Comparison of ENCODE assay signal across 8 cellular contexts in genomic region chr1:155729031-155729898, GRCh38. TPM values are rescaled to one million over a fixed set of nuclear protein-coding genes. Genes with fewer than 3 reads are reported as not detected.
DNase-seq lines count a peak whose midpoint lies in the region; ATAC-seq and TF ChIP-seq lines count a peak whose summit lies in the region.

No MANE protein-coding gene starts in this region.

- no peaks in the 10 kb centered on the region for H3K27me3 Mint-ChIP-seq in osteocyte (ENCODE audit: unreplicated experiment)

- ATAC-seq in GM18511 (IDR thresholded peaks at IDR 0.05; ENCODE audit: unreplicated experiment) (no peak), HG03378 (IDR thresholded peaks at IDR 0.05; ENCODE audit: unreplicated experiment) (no peak)

- H3K36me3 Mint-ChIP-seq in osteocyte (ENCODE audit: unreplicated experiment), result peaks cover 13% of the 10 kb centered on the region

- peak; percentile 73 for TF ChIP-seq CTCF in GM12875 (IDR thresholded peaks at IDR 0.05; ENCODE audit: borderline replicate concordance, insufficient read depth, low read depth, low read length)
- TF ChIP-seq CTCF in osteocyte (IDR thresholded peaks at IDR 0.05), result peak; percentile 66

- H3K9me3 Mint-ChIP-seq in osteocyte (ENCODE audit: unreplicated experiment), result no peaks in the 10 kb centered on the region

- H3K4me3 ChIP-seq in GM12875 (ENCODE audit: low read depth, low read length), result no peak overlapping the region

- peak overlapping the region; percentile 6 for H3K27ac Mint-ChIP-seq in osteocyte (ENCODE audit: unreplicated experiment)

- DNase-seq in Ammon's horn (ENCODE audit: low spot score), result peak; percentile 86
- peak; percentile 15 for DNase-seq in NCI-H510A (lab: John Stamatoyannopoulos, UW)
- peak; percentile 13 for DNase-seq in activated T-cell treated with anti-CD3 and anti-CD28 coated beads for 4 hours
- peak; percentile 68 for DNase-seq in foreskin melanocyte
- no peak for DNase-seq in osteocyte (ENCODE audit: extremely low spot score, unreplicated experiment)

- H3K4me3 Mint-ChIP-seq in osteocyte (ENCODE audit: unreplicated experiment), result no peak overlapping the region

- H3K4me1 Mint-ChIP-seq in osteocyte (ENCODE audit: unreplicated experiment), result no peaks in the 10 kb centered on the region

RNA-seq across cellular contexts. Expression of gene DAP3, which starts 40.4 kb away (rescaled TPM):
- 78.0 and 85.2 TPM in 2 replicates for total RNA-seq in osteocyte

RNA-seq across cellular contexts. Expression of gene YY1AP1, which starts 40.7 kb away (rescaled TPM):
- total RNA-seq in osteocyte, result 50.1 and 53.3 TPM in 2 replicates
